8 cellular contexts compared by ENCODE assay signal in genomic region chr12:121223283-121223946, GRCh38. TPM values are rescaled to one million over a fixed set of nuclear protein-coding genes. Genes with fewer than 3 reads are reported as not detected.
A peak's percentile ranks its signal among the peaks of the same experiment; 100 is the strongest.
DNase-seq lines count a peak whose midpoint lies in the region; ATAC-seq and TF ChIP-seq lines count a peak whose summit lies in the region.

No MANE protein-coding gene starts in this region.

- intact Hi-C loops in activated T-helper 2 cell treated with anti-CD3 and anti-CD28 coated beads, Interferon-gamma antibody, Interleukin-2, Interleukin-4, amounts not matched to agents 10 μg/mL and 5 μg/mL and 100 μg/mL, durations not matched to agents 14 hours and 24 hours and 36 hours (cut with micrococcal nuclease), result loop anchor here (1.0 to 10.0 kb wide), 2 partner anchors 9 to 159 kb away; no protein-coding TSS in a partner anchor
- intact Hi-C loops in gastrocnemius medialis (cut with DNase I; ENCODE audit: low total_unique reads), result no loop called here
- intact Hi-C loops in cardiac septum (cut with DNase I), result no loop called here

- no peaks in the 10 kb centered on the region for H3K36me3 ChIP-seq in CD8-positive, alpha-beta memory T cell (ENCODE audit: insufficient read depth, low read length)
- H3K36me3 ChIP-seq in mesendoderm (ENCODE audit: control insufficient read depth, insufficient read depth, low read length) (no peaks in the 10 kb centered on the region), gastrocnemius medialis (no peaks in the 10 kb centered on the region)

- H2BK15ac ChIP-seq in mesendoderm (replicated peaks; ENCODE audit: low read depth), result no peak overlapping the region

- H3K79me2 ChIP-seq in mesendoderm (ENCODE audit: control insufficient read depth, insufficient read depth, low read length), result no peaks in the 10 kb centered on the region

- H3K27ac ChIP-seq in CD8-positive, alpha-beta memory T cell (ENCODE audit: low read depth, low read length), result no peak overlapping the region
- no peak overlapping the region for H3K27ac ChIP-seq in mesendoderm (ENCODE audit: low read depth, low read length)
- H3K27ac ChIP-seq in gastrocnemius medialis, result no peak overlapping the region

- H3K9me3 Mint-ChIP-seq in CD8-positive, alpha-beta memory T cell, result no peaks in the 10 kb centered on the region
- no peaks in the 10 kb centered on the region for H3K9me3 Mint-ChIP-seq in activated T-helper 2 cell treated with anti-CD3 and anti-CD28 coated beads, Interferon-gamma antibody, Interleukin-2, Interleukin-4, amounts not matched to agents 10 μg/mL and 5 μg/mL and 100 μg/mL, durations not matched to agents 14 hours and 24 hours and 36 hours

- H3K27me3 ChIP-seq in CD8-positive, alpha-beta memory T cell (ENCODE audit: insufficient read depth, low read length, poor library complexity, severe bottlenecking), result no peaks in the 10 kb centered on the region
- H3K27me3 ChIP-seq in mesendoderm (ENCODE audit: insufficient read depth, low read length, poor library complexity), result no peaks in the 10 kb centered on the region
- no peaks in the 10 kb centered on the region for H3K27me3 ChIP-seq in gastrocnemius medialis

- in situ Hi-C loops in gastrocnemius medialis (cut with MboI; ENCODE audit: low sequenced_read_pairs in 4 of 4), result no loop called here

- no peak overlapping the region for H3K23ac ChIP-seq in mesendoderm (ENCODE audit: low read length)

- no peak overlapping the region for H4K5ac ChIP-seq in mesendoderm (ENCODE audit: low read length)

- peaks cover 46% of the 10 kb centered on the region for H3K4me1 ChIP-seq in CD8-positive, alpha-beta memory T cell (ENCODE audit: insufficient read depth, low read length)
- no peaks in the 10 kb centered on the region for H3K4me1 ChIP-seq in mesendoderm (ENCODE audit: control insufficient read depth, low read depth, low read length)
- H3K4me1 ChIP-seq in gastrocnemius medialis, result no peaks in the 10 kb centered on the region

- TF ChIP-seq POLR2A in gastrocnemius medialis (IDR thresholded peaks at IDR 0.05), result no peak

- no peak overlapping the region for H2BK120ac ChIP-seq in mesendoderm (ENCODE audit: low read depth, low read length)

- TF ChIP-seq CTCF in gastrocnemius medialis (IDR thresholded peaks at IDR 0.05 in 4 of 5, conservative IDR thresholded peaks at IDR 0.05 in 1 of 5), result no peak

- no peak overlapping the region for H3K56ac ChIP-seq in mesendoderm (ENCODE audit: low read length)

- H2BK5ac ChIP-seq in mesendoderm (ENCODE audit: low read length), result no peak overlapping the region

- WGBS in mesendoderm (ENCODE audit: extremely low coverage, insufficient coverage, low lambda C conversion rate), result no CpG with 5 or more reads among the region's 15 CpGs

- no peak overlapping the region for H3K4me3 ChIP-seq in CD8-positive, alpha-beta memory T cell (ENCODE audit: low read length)
- H3K4me3 ChIP-seq in Jurkat, Clone E6-1 (ENCODE audit: low read length), result no peak overlapping the region; the same call in 1 of the 2 replicates
- H3K4me3 ChIP-seq in mesendoderm (ENCODE audit: low read length) (no peak overlapping the region), gastrocnemius medialis (no peak overlapping the region)

- POLR2A ChIA-PET in CD8-positive, alpha-beta memory T cell (lab: Charles Lee), result interaction anchor here (0.5 to 2.7 kb wide), 3 partner anchors 13 to 581 kb away, joined by 3 to 14 read pairs (median 8); no protein-coding TSS in a partner anchor

- CTCF ChIA-PET in CD8-positive, alpha-beta memory T cell (lab: Charles Lee), result interaction anchor here (1.1 to 2.0 kb wide), 2 partner anchors 15 to 16 kb away, joined by 3 to 12 read pairs; no protein-coding TSS in a partner anchor

- H3K36me3 Mint-ChIP-seq in CD8-positive, alpha-beta memory T cell, result peaks cover 4 to 43% (median 5%) of the 10 kb centered on the region in 3 donors
- peaks cover 62% of the 10 kb centered on the region for H3K36me3 Mint-ChIP-seq in activated T-helper 2 cell treated with anti-CD3 and anti-CD28 coated beads, Interferon-gamma antibody, Interleukin-2, Interleukin-4, amounts not matched to agents 10 μg/mL and 5 μg/mL and 100 μg/mL, durations not matched to agents 14 hours and 24 hours and 36 hours (ENCODE audit: low read depth)

- no peak overlapping the region for H2AK5ac ChIP-seq in mesendoderm (ENCODE audit: low read length)

- no peak overlapping the region for H3K4ac ChIP-seq in mesendoderm (ENCODE audit: low read depth, low read length)

- no peaks in the 10 kb centered on the region for H3K9me3 ChIP-seq in CD8-positive, alpha-beta memory T cell (ENCODE audit: low read length)
- H3K9me3 ChIP-seq in gastrocnemius medialis, result no peaks in the 10 kb centered on the region

- ATAC-seq in GM18498 (IDR thresholded peaks at IDR 0.05; ENCODE audit: unreplicated experiment) (no peak), gastrocnemius medialis (no peak), GM21723 (IDR thresholded peaks at IDR 0.05; ENCODE audit: unreplicated experiment) (no peak)

- H3K27me3 Mint-ChIP-seq in CD8-positive, alpha-beta memory T cell, result no peaks in the 10 kb centered on the region
- no peaks in the 10 kb centered on the region for H3K27me3 Mint-ChIP-seq in activated T-helper 2 cell treated with anti-CD3 and anti-CD28 coated beads, Interferon-gamma antibody, Interleukin-2, Interleukin-4, amounts not matched to agents 10 μg/mL and 5 μg/mL and 100 μg/mL, durations not matched to agents 14 hours and 24 hours and 36 hours (ENCODE audit: low read depth)

- peak overlapping the region in 6 of 7 donors; percentile 26 to 86 (median 68) for H3K4me3 Mint-ChIP-seq in CD8-positive, alpha-beta memory T cell
- H3K4me3 Mint-ChIP-seq in activated T-helper 2 cell treated with anti-CD3 and anti-CD28 coated beads, Interferon-gamma antibody, Interleukin-2, Interleukin-4, amounts not matched to agents 10 μg/mL and 5 μg/mL and 100 μg/mL, durations not matched to agents 14 hours and 24 hours and 36 hours (ENCODE audit: low read depth), result peak overlapping the region; percentile 1

- no peak overlapping the region for H4K8ac ChIP-seq in mesendoderm (ENCODE audit: low read depth, low read length)

- H3K27ac Mint-ChIP-seq in CD8-positive, alpha-beta memory T cell, result peak overlapping the region; percentile 64 to 94 (median 90)
- H3K27ac Mint-ChIP-seq in activated T-helper 2 cell treated with anti-CD3 and anti-CD28 coated beads, Interferon-gamma antibody, Interleukin-2, Interleukin-4, amounts not matched to agents 10 μg/mL and 5 μg/mL and 100 μg/mL, durations not matched to agents 14 hours and 24 hours and 36 hours, result peak overlapping the region; percentile 84

- peaks cover 24 to 36% (median 25%) of the 10 kb centered on the region in 3 donors for H3K4me1 Mint-ChIP-seq in CD8-positive, alpha-beta memory T cell
- H3K4me1 Mint-ChIP-seq in activated T-helper 2 cell treated with anti-CD3 and anti-CD28 coated beads, Interferon-gamma antibody, Interleukin-2, Interleukin-4, amounts not matched to agents 10 μg/mL and 5 μg/mL and 100 μg/mL, durations not matched to agents 14 hours and 24 hours and 36 hours (ENCODE audit: low read depth), result peaks cover 32% of the 10 kb centered on the region

- no peak overlapping the region for H3K4me2 ChIP-seq in mesendoderm (ENCODE audit: low read length)

- no peak overlapping the region for H3K18ac ChIP-seq in mesendoderm (ENCODE audit: low read length)

- no peaks in the 10 kb centered on the region for H3K79me1 ChIP-seq in mesendoderm (ENCODE audit: low read length)

- no peak overlapping the region for H3K9ac ChIP-seq in mesendoderm (ENCODE audit: low read length)

- DNase-seq in CD8-positive, alpha-beta memory T cell, result peak in 4 of 5 donors; percentile 9 to 68 (median 52)
- peak; percentile 87 for DNase-seq in Jurkat, Clone E6-1 (ENCODE audit: low read depth, low spot score)
- peak; percentile 46 for DNase-seq in activated T-helper 2 cell treated with anti-CD3 and anti-CD28 coated beads, Interferon-gamma antibody, Interleukin-2, Interleukin-4, amounts not matched to agents 10 μg/mL and 5 μg/mL and 100 μg/mL, durations not matched to agents 14 hours and 24 hours and 36 hours (ENCODE audit: low spot score)
- DNase-seq in mesendoderm, result peak; percentile 52
- DNase-seq in gastrocnemius medialis, result no peak
- DNase-seq in cardiac septum (ENCODE audit: low spot score), result no peak

RNA-seq across cellular contexts. Expression of gene P2RX4, which starts 13.5 kb away (rescaled TPM):
- total RNA-seq in CD8-positive, alpha-beta memory T cell, result 10 to 100 TPM; 39.2 to 40.3 TPM
- 27.0 TPM for polyA plus RNA-seq in CD8-positive, alpha-beta memory T cell
- polyA plus RNA-seq in Jurkat, Clone E6-1 (2012; ENCODE audit: insufficient read depth, insufficient read length), result 23.6 TPM
- 25.1 and 25.2 TPM in 2 replicates for total RNA-seq in activated T-helper 2 cell treated with anti-CD3 and anti-CD28 coated beads, Interferon-gamma antibody, Interleukin-2, Interleukin-4, amounts not matched to agents 10 μg/mL and 5 μg/mL and 100 μg/mL, durations not matched to agents 14 hours and 24 hours and 36 hours
- 6.0 TPM for polyA plus RNA-seq in mesendoderm (2013, experiment 1 of 2)
- polyA plus RNA-seq in mesendoderm (2013, experiment 2 of 2), result 6.6 TPM
- 1 to 10 TPM; 3.9 to 7.9 (median 6.1) TPM for total RNA-seq in gastrocnemius medialis
- 6.4 TPM for total RNA-seq in cardiac septum

Comparison
In these comparisons a context has a peak if more than half of its experiments do, and no peak if none do; other contexts are left out.
1. DNase-seq: peak in CD8-positive, alpha-beta memory T cell (4 of 5), Jurkat, Clone E6-1 (single experiment), activated T-helper 2 cell treated with anti-CD3 and anti-CD28 coated beads, Interferon-gamma antibody, Interleukin-2, Interleukin-4, amounts not matched to agents 10 μg/mL and 5 μg/mL and 100 μg/mL, durations not matched to agents 14 hours and 24 hours and 36 hours (single experiment) and mesendoderm (single experiment); none in gastrocnemius medialis (0 of 2) and cardiac septum (single experiment).